19 cellular contexts compared by ENCODE assay signal in genomic region chrX:19698691-19699090, GRCh38.
"Had no signal": no experiment of that assay in that cellular context is flagged by ENCODE, and none has a peak within 500 bp of the region (broad histone marks: within the 10 kb centered on the region; RNA-seq: fewer than 3 reads in every experiment).

No MANE protein-coding gene starts in this region.

- H3K9me3 ChIP-seq: esophagus squamous epithelium, left lung, neutrophil had no signal

- ATAC-seq: activated naive CD4-positive, alpha-beta T cell treated with anti-CD3 and anti-CD28 coated beads, Interleukin-2, amount 50 U/mL, for 72 hours; naive thymus-derived CD4-positive, alpha-beta T cell; stimulated activated memory B cell treated with anti-CD40 and anti-IgM and Interleukin-4, amounts not matched to agents 10 μg/mL and 1 μg/mL and 100 μg/mL, for 72 hours had no signal

- H3K4me3 ChIP-seq: esophagus squamous epithelium, left lung had no signal

- H3K27ac Mint-ChIP-seq: activated naive CD4-positive, alpha-beta T cell treated with anti-CD3 and anti-CD28 coated beads, Interleukin-2, amount 50 U/mL, for 72 hours; activated T-helper 2 cell treated with anti-CD3 and anti-CD28 coated beads, Interferon-gamma antibody, Interleukin-2, Interleukin-4, amounts not matched to agents 10 μg/mL and 5 μg/mL and 100 μg/mL, durations not matched to agents 14 hours and 24 hours and 36 hours; stimulated activated memory B cell treated with anti-CD40 and anti-IgM and Interleukin-4, amounts not matched to agents 10 μg/mL and 1 μg/mL and 100 μg/mL, for 72 hours had no signal

- H3K4me1 ChIP-seq: esophagus squamous epithelium, left lung had no signal

- H3K36me3 ChIP-seq: brain microvascular endothelial cell, esophagus squamous epithelium had no signal

- H3K4me3 Mint-ChIP-seq: central memory CD8-positive, alpha-beta T cell; stimulated activated memory B cell treated with anti-CD40 and anti-IgM and Interleukin-4, amounts not matched to agents 10 μg/mL and 1 μg/mL and 100 μg/mL, for 72 hours had no signal

- H3K27ac ChIP-seq: esophagus squamous epithelium, left lung had no signal

- H3K27me3 Mint-ChIP-seq: central memory CD8-positive, alpha-beta T cell; naive thymus-derived CD4-positive, alpha-beta T cell; stimulated activated memory B cell treated with anti-CD40 and anti-IgM and Interleukin-4, amounts not matched to agents 10 μg/mL and 1 μg/mL and 100 μg/mL, for 72 hours had no signal

- H3K27me3 ChIP-seq: brain microvascular endothelial cell, esophagus squamous epithelium, left lung, neutrophil had no signal

- DNase-seq: activated CD4-positive, alpha-beta T cell treated with anti-CD3 and anti-CD28 coated beads, Interleukin-2, amount 50 U/mL, for 48 hours; activated CD4-positive, CD25-positive, alpha-beta regulatory T cell treated with anti-CD3 and anti-CD28 coated beads, Interleukin-2, amount 50 U/mL, for 72 hours; activated T-cell treated with anti-CD3 and anti-CD28 coated beads, Interleukin-2, amount 50 U/mL, for 1 hour; amygdala; brain microvascular endothelial cell; cortex of kidney; effector CD4-positive, alpha-beta T cell; esophagus squamous epithelium; hippocampal formation; kidney; left lung; naive thymus-derived CD4-positive, alpha-beta T cell; retina; stimulated activated CD4-positive, alpha-beta T cell treated with anti-CD3 and anti-CD28 coated beads, Interleukin-2, amount 100 ng/mL, for 48 hours had no signal

- H3K9me3 Mint-ChIP-seq: activated naive CD4-positive, alpha-beta T cell treated with anti-CD3 and anti-CD28 coated beads, Interleukin-2, amount 50 U/mL, for 72 hours; activated T-helper 2 cell treated with anti-CD3 and anti-CD28 coated beads, Interferon-gamma antibody, Interleukin-2, Interleukin-4, amounts not matched to agents 10 μg/mL and 5 μg/mL and 100 μg/mL, durations not matched to agents 14 hours and 24 hours and 36 hours; central memory CD8-positive, alpha-beta T cell; naive thymus-derived CD4-positive, alpha-beta T cell; stimulated activated memory B cell treated with anti-CD40 and anti-IgM and Interleukin-4, amounts not matched to agents 10 μg/mL and 1 μg/mL and 100 μg/mL, for 72 hours had no signal
